8 cellular contexts compared by ENCODE assay signal in the genomic region with DNA sequence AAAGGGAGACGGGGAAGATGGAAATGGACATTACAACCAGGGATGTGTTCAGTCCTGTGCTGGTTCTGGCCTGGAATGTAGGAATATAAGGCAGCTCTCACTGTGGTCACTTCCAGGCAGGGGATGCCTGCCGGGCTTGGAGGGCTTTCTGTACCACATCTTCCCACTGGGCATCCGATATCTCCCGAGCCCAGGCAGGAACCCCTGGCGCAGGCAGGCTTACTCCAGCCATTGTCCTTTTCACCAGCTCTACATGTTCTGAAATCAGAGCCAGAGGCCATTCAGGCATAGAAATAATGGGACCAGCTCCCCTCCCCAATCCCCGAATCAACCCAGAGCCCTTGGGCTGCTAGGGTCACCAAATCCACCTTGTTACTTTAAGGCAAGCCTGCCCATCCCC. TPM values are rescaled to one million over a fixed set of nuclear protein-coding genes. Genes with fewer than 3 reads are reported as not detected.
A peak's percentile ranks its signal among the peaks of the same experiment; 100 is the strongest.
DNase-seq lines count a peak whose midpoint lies in the region; ATAC-seq and TF ChIP-seq lines count a peak whose summit lies in the region.

No MANE protein-coding gene starts in this region.

- H3K27me3 ChIP-seq in HUES48 (ENCODE audit: control insufficient read depth, insufficient read depth, low read length) (no peaks in the 10 kb centered on the region), mesenchymal stem cell (ENCODE audit: control insufficient read depth in 1 of 2, insufficient read depth in 1 of 2, low read length in 2 of 2) (no peaks in the 10 kb centered on the region)

- H2AFZ ChIP-seq in mesenchymal stem cell (ENCODE audit: low read depth, low read length) = no peak overlapping the region

- H3K9me3 ChIP-seq in HUES48 (ENCODE audit: control insufficient read depth, insufficient read depth, low read length) (no peaks in the 10 kb centered on the region), mesenchymal stem cell (ENCODE audit: control insufficient read depth, low read length) (no peaks in the 10 kb centered on the region)

- no peak overlapping the region for H2BK12ac ChIP-seq in mesenchymal stem cell (ENCODE audit: low read length in 2 of 2)

- H3K4me3 ChIP-seq in AG09309 (ENCODE audit: control insufficient read depth, low read depth, low read length) (peak overlapping the region; percentile 92), HUES48 (ENCODE audit: low read depth, low read length) (peak overlapping the region; percentile 83), mesenchymal stem cell (ENCODE audit: insufficient read depth in 1 of 2, low read depth in 1 of 2, low read length in 2 of 2) (peak overlapping the region in 1 of 2 experiments; percentile 92)

- H3K27ac ChIP-seq in HUES48 (ENCODE audit: low read depth, low read length) (no peak overlapping the region), mesenchymal stem cell (ENCODE audit: low read length, poor library complexity, severe bottlenecking) (no peak overlapping the region)

- no peak for DNase-seq in AG09309 (ENCODE audit: low read depth)
- DNase-seq in activated naive CD8-positive, alpha-beta T cell treated with anti-CD3 and anti-CD28 coated beads, Interleukin-2, amount 50 U/mL, for 24 hours = no peak
- DNase-seq in mesenchymal stem cell = no peak
- no peak for DNase-seq in NCI-H526 treated with DMSO at 0.1 percent for 48 hours (lab: John Stamatoyannopoulos, UW)
- DNase-seq in cerebellar nuclear complex (lab: John Stamatoyannopoulos, UW) = no peak
- DNase-seq in H4 (ENCODE audit: low spot score) = no peak

- no peak overlapping the region for H3K4ac ChIP-seq in mesenchymal stem cell (ENCODE audit: low read depth in 1 of 2, low read length in 2 of 2)

- no peak overlapping the region for H4K91ac ChIP-seq in mesenchymal stem cell (ENCODE audit: low read length)

- H3K4me2 ChIP-seq in mesenchymal stem cell (ENCODE audit: low read length, poor library complexity, severe bottlenecking) = no peak overlapping the region

- no peak overlapping the region for H3K9ac ChIP-seq in HUES48 (ENCODE audit: low read depth, low read length)
- H3K9ac ChIP-seq in mesenchymal stem cell (ENCODE audit: low read length) = peak overlapping the region; percentile 92

- H3K36me3 ChIP-seq in HUES48 (ENCODE audit: control insufficient read depth, insufficient read depth, low read length) (peaks cover 60% of the 10 kb centered on the region), mesenchymal stem cell (ENCODE audit: control insufficient read depth in 1 of 2, insufficient read depth in 2 of 2, low read depth in 1 of 2, low read length in 2 of 2) (peaks cover 61 to 63% of the 10 kb centered on the region in 2 experiments)

- H3K36me3 Mint-ChIP-seq in activated naive CD8-positive, alpha-beta T cell treated with anti-CD3 and anti-CD28 coated beads, Interleukin-2, amount 50 U/mL, for 24 hours (ENCODE audit: low read depth) = peaks cover 28% of the 10 kb centered on the region

- no peak for ATAC-seq in activated naive CD8-positive, alpha-beta T cell treated with anti-CD3 and anti-CD28 coated beads, Interleukin-2, amount 50 U/mL, for 24 hours
- no peak for ATAC-seq in GM18873 (IDR thresholded peaks at IDR 0.05; ENCODE audit: low FRiP score, unreplicated experiment)

- H3K4me1 ChIP-seq in HUES48 (ENCODE audit: control insufficient read depth, insufficient read depth, low read length) (peaks cover 8% of the 10 kb centered on the region), mesenchymal stem cell (ENCODE audit: control insufficient read depth, insufficient read depth, low read depth, low read length) (peaks cover 27% of the 10 kb centered on the region)

- peak overlapping the region; percentile 95 for H3K4me3 Mint-ChIP-seq in activated naive CD8-positive, alpha-beta T cell treated with anti-CD3 and anti-CD28 coated beads, Interleukin-2, amount 50 U/mL, for 24 hours

- H2AK5ac ChIP-seq in mesenchymal stem cell (ENCODE audit: low read length, severe bottlenecking) = no peak overlapping the region

- no peak overlapping the region for H2BK5ac ChIP-seq in mesenchymal stem cell (ENCODE audit: low read depth, low read length, poor library complexity, severe bottlenecking)

- H3K14ac ChIP-seq in mesenchymal stem cell (ENCODE audit: low read length in 2 of 2) = no peak overlapping the region

- no peak overlapping the region for H3K23ac ChIP-seq in mesenchymal stem cell (ENCODE audit: low read length in 2 of 2)

- no peak overlapping the region for H3K18ac ChIP-seq in mesenchymal stem cell (ENCODE audit: low read depth in 1 of 2, low read length in 2 of 2)

- H3K79me1 ChIP-seq in mesenchymal stem cell (replicated peaks; ENCODE audit: low read length, poor library complexity, severe bottlenecking) = peaks cover 29% of the 10 kb centered on the region

- no peaks in the 10 kb centered on the region for H3K9me3 Mint-ChIP-seq in activated naive CD8-positive, alpha-beta T cell treated with anti-CD3 and anti-CD28 coated beads, Interleukin-2, amount 50 U/mL, for 24 hours

- H3K4me1 Mint-ChIP-seq in activated naive CD8-positive, alpha-beta T cell treated with anti-CD3 and anti-CD28 coated beads, Interleukin-2, amount 50 U/mL, for 24 hours = peaks cover 45% of the 10 kb centered on the region

- peak overlapping the region; percentile 82 for H3K27ac Mint-ChIP-seq in activated naive CD8-positive, alpha-beta T cell treated with anti-CD3 and anti-CD28 coated beads, Interleukin-2, amount 50 U/mL, for 24 hours

- H4K8ac ChIP-seq in mesenchymal stem cell (ENCODE audit: low read length) = no peak overlapping the region

- 91% methylated on average over 6 of the region's 6 CpGs for WGBS in mesenchymal stem cell

- no peak for TF ChIP-seq CTCF in AG09309 (IDR thresholded peaks at IDR 0.05; ENCODE audit: control insufficient read depth, insufficient read depth, low read depth, low read length, missing control alignments)

- H2BK15ac ChIP-seq in mesenchymal stem cell (ENCODE audit: low read depth, poor library complexity, severe bottlenecking) = no peak overlapping the region

- no peak overlapping the region for H2BK120ac ChIP-seq in mesenchymal stem cell (ENCODE audit: low read depth, low read length)

- no peaks in the 10 kb centered on the region for H3K27me3 Mint-ChIP-seq in activated naive CD8-positive, alpha-beta T cell treated with anti-CD3 and anti-CD28 coated beads, Interleukin-2, amount 50 U/mL, for 24 hours

RNA-seq across cellular contexts. Expression of a gene that starts 1.4 kb away (rescaled TPM):
- 84.9 TPM for polyA plus RNA-seq in mesenchymal stem cell (2013, experiment 1 of 2)
- 88.1 TPM for polyA plus RNA-seq in mesenchymal stem cell (2013, experiment 2 of 2)
- total RNA-seq in H4 (2014; rRNA removed; shearing (Covaris generic)) = 154 and 171 TPM in 2 replicates

RNA-seq across cellular contexts. Expression of a gene that starts 1.7 kb away (rescaled TPM):
- polyA plus RNA-seq in mesenchymal stem cell (2013, experiment 1 of 2) = 51.3 TPM
- 51.0 TPM for polyA plus RNA-seq in mesenchymal stem cell (2013, experiment 2 of 2)
- total RNA-seq in H4 (2014; rRNA removed; shearing (Covaris generic)) = 77.4 and 95.0 TPM in 2 replicates

RNA-seq across cellular contexts. Expression of a gene that starts 9.1 kb away (rescaled TPM):
- 117 TPM for polyA plus RNA-seq in mesenchymal stem cell (2013, experiment 1 of 2)
- polyA plus RNA-seq in mesenchymal stem cell (2013, experiment 2 of 2) = 116 TPM
- total RNA-seq in H4 (2014; rRNA removed; shearing (Covaris generic)) = 204 and 205 TPM in 2 replicates

RNA-seq across cellular contexts. Expression of a gene that starts 28.0 kb away (rescaled TPM):
- 41.7 TPM for polyA plus RNA-seq in mesenchymal stem cell (2013, experiment 1 of 2)
- 40.9 TPM for polyA plus RNA-seq in mesenchymal stem cell (2013, experiment 2 of 2)
- total RNA-seq in H4 (2014; rRNA removed; shearing (Covaris generic)) = 61.1 and 70.8 TPM in 2 replicates

RNA-seq across cellular contexts. Expression of a gene that starts 33.4 kb away (rescaled TPM):
- polyA plus RNA-seq in mesenchymal stem cell (2013, experiment 1 of 2) = 5.6 TPM
- polyA plus RNA-seq in mesenchymal stem cell (2013, experiment 2 of 2) = 5.6 TPM
- total RNA-seq in H4 (2014; rRNA removed; shearing (Covaris generic)) = 39.2 and 45.8 TPM in 2 replicates
